Comparison of ENCODE assay signal across 1 cellular context in genomic region chr5:109511980-109512744, GRCh38.
TF ChIP-seq lines count a peak whose summit lies in the region.

No MANE protein-coding gene starts in this region.

TF ChIP-seq in K562, 482 proteins besides CTCF, POLR2A, EP300 and RAD21 (continued from another document):
- TF ChIP-seq ZNF655 (CRISPR knock-in tag; IDR thresholded peaks at IDR 0.05) (no peak), SMAD3 (CRISPR knock-in tag; conservative IDR thresholded peaks at IDR 0.05) (no peak), TCF3 (CRISPR knock-in tag; IDR thresholded peaks at IDR 0.05) (peak; percentile 59), GABPB1 (CRISPR knock-in tag; IDR thresholded peaks at IDR 0.05) (no peak), E2F8 (IDR thresholded peaks at IDR 0.05; ENCODE audit: low read depth, partially characterized antibody) (no peak), TAF7 (tag; IDR thresholded peaks at IDR 0.05) (no peak), ETV6 (IDR thresholded peaks at IDR 0.05; ENCODE audit: borderline replicate concordance in 1 of 2, low read depth in 2 of 2, low read length in 1 of 2) (no peak), ETV6 (CRISPR knock-in tag; IDR thresholded peaks at IDR 0.05; ENCODE audit: borderline replicate concordance) (no peak), TCF15 (CRISPR knock-in tag; IDR thresholded peaks at IDR 0.05) (no peak), ZBTB5 (IDR thresholded peaks at IDR 0.05) (no peak), FOXO4 (CRISPR knock-in tag; IDR thresholded peaks at IDR 0.05) (no peak), NR0B1 (IDR thresholded peaks at IDR 0.05; ENCODE audit: partially characterized antibody) (no peak), ZBTB49 (CRISPR knock-in tag; IDR thresholded peaks at IDR 0.05; ENCODE audit: borderline replicate concordance) (no peak), REST (CRISPR knock-in tag; IDR thresholded peaks at IDR 0.05; ENCODE audit: low read depth) (no peak), HMGN3 (IDR thresholded peaks at IDR 0.05; ENCODE audit: borderline replicate concordance, extremely low read depth, insufficient read length, low read depth, low read length) (no peak), ZC3H8 (IDR thresholded peaks at IDR 0.05) (no peak), PURB (CRISPR knock-in tag; IDR thresholded peaks at IDR 0.05; ENCODE audit: low read depth) (no peak), SNIP1 (IDR thresholded peaks at IDR 0.05; ENCODE audit: low read depth) (no peak), ZNF274 (IDR thresholded peaks at IDR 0.05; ENCODE audit: borderline replicate concordance, low read depth, low read length) (no peak), FOSL1 (tag; conservative IDR thresholded peaks at IDR 0.05) (0 out of 2 replicates have a peak, but pooled peaks have one; percentile 20), GATAD2B (IDR thresholded peaks at IDR 0.05; ENCODE audit: borderline replicate concordance) (no peak), EWSR1 (IDR thresholded peaks at IDR 0.05; ENCODE audit: borderline replicate concordance, low read depth, partially characterized antibody) (no peak), ZNF280A (IDR thresholded peaks at IDR 0.05; ENCODE audit: low read depth, partially characterized antibody) (no peak), FOXK1 (CRISPR knock-in tag; IDR thresholded peaks at IDR 0.05; ENCODE audit: borderline replicate concordance) (no peak)
